Comparison of ENCODE assay signal across 12 cellular contexts in genomic region chr2:219514196-219514761, GRCh38. TPM values are rescaled to one million over a fixed set of nuclear protein-coding genes. Genes with fewer than 3 reads are reported as not detected.
DNase-seq lines count a peak whose midpoint lies in the region; ATAC-seq and TF ChIP-seq lines count a peak whose summit lies in the region.
"Had no signal": no experiment of that assay in that cellular context is flagged by ENCODE, and none has a peak within 500 bp of the region (broad histone marks: within the 10 kb centered on the region; RNA-seq: fewer than 3 reads in every experiment).

ASIC4 (plus strand) TSS chr2:219514482; CDS start chr2:219514725, 243 bp downstream.

- intact Hi-C loops in CD4-positive, alpha-beta T cell (cut with DNase I, micrococcal nuclease): no loop called here
- intact Hi-C loops in activated T-helper 2 cell treated with anti-CD3 and anti-CD28 coated beads, Interferon-gamma antibody, Interleukin-2, Interleukin-4, amounts not matched to agents 10 μg/mL and 5 μg/mL and 100 μg/mL, durations not matched to agents 14 hours and 24 hours and 36 hours (cut with micrococcal nuclease): no loop called here

- no peak within 1 kb of the TSS for H3K27ac Mint-ChIP-seq in CD4-positive, alpha-beta T cell
- H3K27ac Mint-ChIP-seq in WTC11: no peak within 1 kb of the TSS
- H3K27ac Mint-ChIP-seq in activated T-helper 2 cell treated with anti-CD3 and anti-CD28 coated beads, Interferon-gamma antibody, Interleukin-2, Interleukin-4, amounts not matched to agents 10 μg/mL and 5 μg/mL and 100 μg/mL, durations not matched to agents 14 hours and 24 hours and 36 hours: no peak within 1 kb of the TSS

- CTCF ChIA-PET in CD4-positive, alpha-beta T cell (lab: Charles Lee): interaction anchor here (1.6 kb wide), 1 partner anchor 16 kb away, joined by 5 read pairs; no protein-coding TSS in a partner anchor
- CTCF ChIA-PET in WTC11 (lab: Charles Lee): interaction anchor here (0.9 to 41.3 kb wide), 7 partner anchors 8 to 112 kb away, joined by 3 to 2316 read pairs (median 3); partner anchors contain the start of gene GMPPA

- H3K27ac ChIP-seq in CD4-positive, alpha-beta T cell (ENCODE audit: low read depth, low read length): no peak within 1 kb of the TSS
- H3K27ac ChIP-seq: transverse colon had no signal

- no peak for TF ChIP-seq CTCF in CD4-positive, alpha-beta T cell (IDR thresholded peaks at IDR 0.05)
- no peak for TF ChIP-seq CTCF in WTC11 (IDR thresholded peaks at IDR 0.05)

- no peak for DNase-seq in CD4-positive, alpha-beta T cell
- DNase-seq in H7 (peak; percentile 79), WTC11 (ENCODE audit: low spot score) (no peak), left kidney (ENCODE audit: low read depth, low spot score) (peak; percentile 76), DMS114 treated with DMSO at 0.1 percent for 48 hours (lab: John Stamatoyannopoulos, UW; ENCODE audit: unreplicated experiment) (no peak), superior temporal gyrus (ENCODE audit: extremely low spot score) (no peak), DMS153 (lab: John Stamatoyannopoulos, UW) (no peak)
- DNase-seq in activated T-helper 2 cell treated with anti-CD3 and anti-CD28 coated beads, Interferon-gamma antibody, Interleukin-2, Interleukin-4, amounts not matched to agents 10 μg/mL and 5 μg/mL and 100 μg/mL, durations not matched to agents 14 hours and 24 hours and 36 hours (ENCODE audit: low spot score): no peak
- DNase-seq: activated gamma-delta T cell treated with Interleukin-2 at 50 U/mL for 16 hours, NCI-H187, transverse colon had no signal

- peaks cover 84% of the 10 kb centered on the region for H3K27me3 Mint-ChIP-seq in CD4-positive, alpha-beta T cell
- H3K27me3 Mint-ChIP-seq in WTC11 (ENCODE audit: low read depth): peaks cover 73% of the 10 kb centered on the region
- H3K27me3 Mint-ChIP-seq in activated T-helper 2 cell treated with anti-CD3 and anti-CD28 coated beads, Interferon-gamma antibody, Interleukin-2, Interleukin-4, amounts not matched to agents 10 μg/mL and 5 μg/mL and 100 μg/mL, durations not matched to agents 14 hours and 24 hours and 36 hours (ENCODE audit: low read depth): peaks cover 74% of the 10 kb centered on the region

- peak within 1 kb of the TSS; percentile 1; the same call in 1 of the 2 replicates for H3K4me3 ChIP-seq in H7 (ENCODE audit: insufficient read depth, low read depth, low read length)
- H3K4me3 ChIP-seq: lung, transverse colon had no signal

- peaks cover 25% of the 10 kb centered on the region for H3K4me1 Mint-ChIP-seq in CD4-positive, alpha-beta T cell (ENCODE audit: low read depth)
- peaks cover 54% of the 10 kb centered on the region for H3K4me1 Mint-ChIP-seq in WTC11
- H3K4me1 Mint-ChIP-seq in activated T-helper 2 cell treated with anti-CD3 and anti-CD28 coated beads, Interferon-gamma antibody, Interleukin-2, Interleukin-4, amounts not matched to agents 10 μg/mL and 5 μg/mL and 100 μg/mL, durations not matched to agents 14 hours and 24 hours and 36 hours (ENCODE audit: low read depth): peaks cover 6% of the 10 kb centered on the region

- H3K27me3 ChIP-seq in CD4-positive, alpha-beta T cell (ENCODE audit: control insufficient read depth, insufficient read depth, low read length): peaks cover 97% of the 10 kb centered on the region
- peaks cover 59% of the 10 kb centered on the region for H3K27me3 ChIP-seq in H7 (ENCODE audit: control insufficient read depth, insufficient read depth, low read length)

- no peaks in the 10 kb centered on the region for H3K36me3 ChIP-seq in H7 (replicated peaks; ENCODE audit: control insufficient read depth, insufficient read depth, low read length)
- H3K36me3 ChIP-seq: transverse colon had no signal

- H3K36me3 Mint-ChIP-seq in CD4-positive, alpha-beta T cell (ENCODE audit: low read depth): peaks cover 5% of the 10 kb centered on the region
- H3K36me3 Mint-ChIP-seq in WTC11: no peaks in the 10 kb centered on the region
- no peaks in the 10 kb centered on the region for H3K36me3 Mint-ChIP-seq in activated T-helper 2 cell treated with anti-CD3 and anti-CD28 coated beads, Interferon-gamma antibody, Interleukin-2, Interleukin-4, amounts not matched to agents 10 μg/mL and 5 μg/mL and 100 μg/mL, durations not matched to agents 14 hours and 24 hours and 36 hours (ENCODE audit: low read depth)

- POLR2A ChIA-PET in CD4-positive, alpha-beta T cell (lab: Charles Lee): no interaction called here
- POLR2A ChIA-PET in WTC11 (lab: Charles Lee): interaction anchor here (0.7 to 1.6 kb wide), 2 partner anchors 18 to 127 kb away, joined by 3 read pairs; partner anchors contain the start of gene DNPEP

- ATAC-seq in CD4-positive, alpha-beta T cell (ENCODE audit: poor library complexity): peak; percentile 21
- peak; percentile 2; the same call in 1 of the 2 replicates for ATAC-seq in WTC11

- no peak within 1 kb of the TSS for H3K4me3 Mint-ChIP-seq in CD4-positive, alpha-beta T cell
- H3K4me3 Mint-ChIP-seq in WTC11: peak within 1 kb of the TSS; percentile 59
- H3K4me3 Mint-ChIP-seq in activated T-helper 2 cell treated with anti-CD3 and anti-CD28 coated beads, Interferon-gamma antibody, Interleukin-2, Interleukin-4, amounts not matched to agents 10 μg/mL and 5 μg/mL and 100 μg/mL, durations not matched to agents 14 hours and 24 hours and 36 hours (ENCODE audit: low read depth): no peak within 1 kb of the TSS

- no peaks in the 10 kb centered on the region for H3K9me3 Mint-ChIP-seq in CD4-positive, alpha-beta T cell
- H3K9me3 Mint-ChIP-seq in WTC11: no peaks in the 10 kb centered on the region
- H3K9me3 Mint-ChIP-seq in activated T-helper 2 cell treated with anti-CD3 and anti-CD28 coated beads, Interferon-gamma antibody, Interleukin-2, Interleukin-4, amounts not matched to agents 10 μg/mL and 5 μg/mL and 100 μg/mL, durations not matched to agents 14 hours and 24 hours and 36 hours: no peaks in the 10 kb centered on the region

- no peaks in the 10 kb centered on the region for H3K9me3 ChIP-seq in CD4-positive, alpha-beta T cell (ENCODE audit: control insufficient read depth, low read length)
- H3K9me3 ChIP-seq: transverse colon had no signal

TF ChIP-seq in WTC11, 78 proteins besides CTCF, POLR2A, EP300 and RAD21 (continues in another document):
- no peak for TF ChIP-seq TEAD1 (CRISPR knock-in tag; IDR thresholded peaks at IDR 0.05)
- no peak for TF ChIP-seq TCF7 (CRISPR knock-in tag; IDR thresholded peaks at IDR 0.05; ENCODE audit: low read depth)
- no peak for TF ChIP-seq USF2 (CRISPR knock-in tag; IDR thresholded peaks at IDR 0.05)
- no peak for TF ChIP-seq ETV6 (CRISPR knock-in tag; IDR thresholded peaks at IDR 0.05)
- TF ChIP-seq NFE2L1 (CRISPR knock-in tag; IDR thresholded peaks at IDR 0.05): no peak
- TF ChIP-seq, protein P1, sequence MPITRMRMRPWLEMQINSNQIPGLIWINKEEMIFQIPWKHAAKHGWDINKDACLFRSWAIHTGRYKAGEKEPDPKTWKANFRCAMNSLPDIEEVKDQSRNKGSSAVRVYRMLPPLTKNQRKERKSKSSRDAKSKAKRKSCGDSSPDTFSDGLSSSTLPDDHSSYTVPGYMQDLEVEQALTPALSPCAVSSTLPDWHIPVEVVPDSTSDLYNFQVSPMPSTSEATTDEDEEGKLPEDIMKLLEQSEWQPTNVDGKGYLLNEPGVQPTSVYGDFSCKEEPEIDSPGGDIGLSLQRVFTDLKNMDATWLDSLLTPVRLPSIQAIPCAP (CRISPR knock-in tag; IDR thresholded peaks at IDR 0.05): no peak
- TF ChIP-seq, protein P2, sequence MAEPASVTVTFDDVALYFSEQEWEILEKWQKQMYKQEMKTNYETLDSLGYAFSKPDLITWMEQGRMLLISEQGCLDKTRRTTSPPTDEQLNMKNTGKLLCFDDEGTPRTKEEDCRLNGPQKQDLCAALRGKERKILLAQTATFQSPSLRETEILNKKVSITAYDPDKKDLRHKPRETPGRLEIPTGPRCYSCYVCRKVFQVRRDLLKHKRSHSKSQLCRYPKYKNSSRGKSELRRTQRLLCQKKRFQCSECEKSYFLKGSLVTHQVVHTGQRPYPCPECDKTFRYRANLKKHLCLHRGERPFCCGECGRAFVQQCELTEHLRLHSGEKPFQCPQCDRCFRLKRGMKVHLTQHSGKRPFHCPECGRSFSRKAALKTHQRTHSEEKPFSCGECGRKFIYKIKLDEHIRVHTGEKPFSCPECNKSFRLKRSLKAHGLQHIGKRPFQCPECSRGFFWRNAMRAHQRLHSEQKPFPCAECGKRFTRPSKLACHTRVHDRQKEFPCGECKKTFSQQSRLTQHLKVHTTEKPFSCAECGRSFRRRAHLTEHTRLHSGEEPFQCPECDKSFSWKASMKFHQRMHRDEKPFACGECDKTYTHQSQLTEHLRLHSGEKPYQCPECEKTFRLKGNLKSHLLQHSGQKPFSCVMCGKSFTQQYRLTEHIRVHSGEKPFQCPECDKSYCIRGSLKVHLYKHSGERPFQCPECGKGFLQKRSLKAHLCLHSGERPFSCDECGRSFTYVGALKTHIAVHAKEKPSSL (CRISPR knock-in tag; conservative IDR thresholded peaks at IDR 0.05): no peak
- no peak for TF ChIP-seq JUN (CRISPR knock-in tag; IDR thresholded peaks at IDR 0.05)
- TF ChIP-seq CBFB (CRISPR knock-in tag; IDR thresholded peaks at IDR 0.05; ENCODE audit: low read depth): no peak
- TF ChIP-seq, protein P3, sequence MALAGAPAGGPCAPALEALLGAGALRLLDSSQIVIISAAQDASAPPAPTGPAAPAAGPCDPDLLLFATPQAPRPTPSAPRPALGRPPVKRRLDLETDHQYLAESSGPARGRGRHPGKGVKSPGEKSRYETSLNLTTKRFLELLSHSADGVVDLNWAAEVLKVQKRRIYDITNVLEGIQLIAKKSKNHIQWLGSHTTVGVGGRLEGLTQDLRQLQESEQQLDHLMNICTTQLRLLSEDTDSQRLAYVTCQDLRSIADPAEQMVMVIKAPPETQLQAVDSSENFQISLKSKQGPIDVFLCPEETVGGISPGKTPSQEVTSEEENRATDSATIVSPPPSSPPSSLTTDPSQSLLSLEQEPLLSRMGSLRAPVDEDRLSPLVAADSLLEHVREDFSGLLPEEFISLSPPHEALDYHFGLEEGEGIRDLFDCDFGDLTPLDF (CRISPR knock-in tag; IDR thresholded peaks at IDR 0.05): no peak
- no peak for TF ChIP-seq ATF1 (CRISPR knock-in tag; IDR thresholded peaks at IDR 0.05)
- no peak for TF ChIP-seq CREB1 (CRISPR knock-in tag; IDR thresholded peaks at IDR 0.05)
- TF ChIP-seq RELA (CRISPR knock-in tag; IDR thresholded peaks at IDR 0.05; ENCODE audit: borderline replicate concordance): no peak

RNA-seq across cellular contexts. Expression of gene ASIC4, which starts in this region (rescaled TPM):
- under 1 TPM; 0.08 to 0.17 TPM for total RNA-seq in CD4-positive, alpha-beta T cell
- total RNA-seq in H7 (2014; rRNA removed; shearing (Covaris generic)): 0.07 and 1.2 TPM in 2 replicates
- total RNA-seq in WTC11 (2021): 0.79 to 1.0 TPM (median 0.80 TPM) in 3 replicates
- total RNA-seq in activated T-helper 2 cell treated with anti-CD3 and anti-CD28 coated beads, Interferon-gamma antibody, Interleukin-2, Interleukin-4, amounts not matched to agents 10 μg/mL and 5 μg/mL and 100 μg/mL, durations not matched to agents 14 hours and 24 hours and 36 hours: not detected in 2 replicates
- total RNA-seq: transverse colon had no signal

Comparison
In these comparisons a context has a peak if more than half of its experiments do, and no peak if none do; other contexts are left out.
1. Peak in ATAC-seq in CD4-positive, alpha-beta T cell; RNA of the gene not detected or under 1 TPM.
2. DNase-seq: peak in H7 (single experiment) and left kidney (single experiment); none in CD4-positive, alpha-beta T cell (0 of 10), WTC11 (single experiment), DMS114 treated with DMSO at 0.1 percent for 48 hours (single experiment), superior temporal gyrus (single experiment), DMS153 (single experiment) and activated T-helper 2 cell treated with anti-CD3 and anti-CD28 coated beads, Interferon-gamma antibody, Interleukin-2, Interleukin-4, amounts not matched to agents 10 μg/mL and 5 μg/mL and 100 μg/mL, durations not matched to agents 14 hours and 24 hours and 36 hours (single experiment).